In genomic region chr1:59730759-59731478, GRCh38 we compare ENCODE assay signal across 9 cellular contexts.
DNase-seq lines count a peak whose midpoint lies in the region; TF ChIP-seq lines count a peak whose summit lies in the region.
"Had no signal": no experiment of that assay in that cellular context is flagged by ENCODE, and none has a peak within 500 bp of the region (broad histone marks: within the 10 kb centered on the region; RNA-seq: fewer than 3 reads in every experiment).

No MANE protein-coding gene starts in this region.

- peak overlapping the region; percentile 7 for H3K4me2 ChIP-seq in SK-N-SH
- no peak overlapping the region for H3K4me2 ChIP-seq in neural progenitor cell

- H3K9me3 Mint-ChIP-seq in neural progenitor cell: peaks cover under 1% of the 10 kb centered on the region

- no peaks in the 10 kb centered on the region for H3K9me3 ChIP-seq in SK-N-SH
- H3K9me3 ChIP-seq in neural progenitor cell (ENCODE audit: low read depth): no peaks in the 10 kb centered on the region

- TF ChIP-seq EP300 in SK-N-SH (IDR thresholded peaks at IDR 0.05; ENCODE audit: borderline replicate concordance in 1 of 2, low read depth in 1 of 2, low read length in 1 of 2): peak in 1 of 2 experiments; percentile 33; a peak in 1 of 4 replicates

- POLR2A ChIA-PET in SK-N-SH (lab: Yijun Ruan, JAX): no interaction called here

- H3K27ac ChIP-seq in SK-N-SH (ENCODE audit: low read depth in 2 of 2, low read length in 1 of 2) (peak overlapping the region; percentile 77 to 93), neural progenitor cell (no peak overlapping the region)
- H3K27ac ChIP-seq: 22Rv1 had no signal

- peak overlapping the region; percentile 76 for H2AFZ ChIP-seq in SK-N-SH (ENCODE audit: low read depth)
- no peak overlapping the region for H2AFZ ChIP-seq in neural progenitor cell (replicated peaks)

- H3K27me3 ChIP-seq in SK-N-SH (ENCODE audit: insufficient read depth) (no peaks in the 10 kb centered on the region), neural progenitor cell (no peaks in the 10 kb centered on the region)

- H3K4me1 Mint-ChIP-seq in neural progenitor cell: peaks cover 12% of the 10 kb centered on the region

- DNase-seq in DMS 273 (lab: John Stamatoyannopoulos, UW; ENCODE audit: unreplicated experiment): peak; percentile 45
- no peak for DNase-seq in DMS 273 treated with DMSO at 0.1 percent for 48 hours (lab: John Stamatoyannopoulos, UW)
- DNase-seq in SK-N-SH: no peak
- DNase-seq in fibroblast of mammary gland (ENCODE audit: low read depth): peak; percentile 99
- no peak for DNase-seq in neural progenitor cell (ENCODE audit: low spot score)
- DNase-seq in T-helper 2 cell: no peak
- DNase-seq in middle frontal gyrus (ENCODE audit: extremely low spot score, low spot score): no peak
- DNase-seq in NCI-H748 (lab: John Stamatoyannopoulos, UW; ENCODE audit: unreplicated experiment): no peak

- no peaks in the 10 kb centered on the region for H3K36me3 ChIP-seq in SK-N-SH (replicated peaks in 1 of 2; ENCODE audit: control insufficient read depth in 1 of 2, insufficient read depth in 2 of 2, low read length in 1 of 2)
- no peaks in the 10 kb centered on the region for H3K36me3 ChIP-seq in neural progenitor cell

- H3K9ac ChIP-seq in SK-N-SH (peak overlapping the region; percentile 61; the same call in 1 of the 2 replicates), neural progenitor cell (no peak overlapping the region)

- H3K4me3 ChIP-seq in SK-N-SH (ENCODE audit: low read depth in 2 of 2, low read length in 1 of 2): no peak overlapping the region
- H3K4me3 ChIP-seq in fibroblast of mammary gland (ENCODE audit: control insufficient read depth, low read depth, low read length): no peak overlapping the region
- H3K4me3 ChIP-seq in neural progenitor cell: no peak overlapping the region

- WGBS in SK-N-SH (ENCODE audit: low lambda C conversion rate): 12% methylated on average over 12 of the region's 12 CpGs

- peaks cover 0 to 30% of the 10 kb centered on the region in 2 experiments for H3K4me1 ChIP-seq in SK-N-SH (ENCODE audit: control insufficient read depth in 1 of 2, insufficient read depth in 2 of 2, low read depth in 1 of 2, low read length in 1 of 2)
- H3K4me1 ChIP-seq in neural progenitor cell: peaks cover 15% of the 10 kb centered on the region

- no peak for TF ChIP-seq RAD21 in SK-N-SH (IDR thresholded peaks at IDR 0.05; ENCODE audit: low read length)

- H3F3A ChIP-seq in SK-N-SH (replicated peaks; ENCODE audit: insufficient read depth) (peaks cover 16% of the 10 kb centered on the region), neural progenitor cell (ENCODE audit: low read depth) (no peaks in the 10 kb centered on the region)

- H3K79me2 ChIP-seq in SK-N-SH (ENCODE audit: insufficient read depth) (no peaks in the 10 kb centered on the region), neural progenitor cell (ENCODE audit: low read depth) (no peaks in the 10 kb centered on the region)

- peak overlapping the region; percentile 69 for H3K27ac Mint-ChIP-seq in neural progenitor cell

- no peaks in the 10 kb centered on the region for H3K27me3 Mint-ChIP-seq in neural progenitor cell (ENCODE audit: insufficient read depth, low read depth)

- no peaks in the 10 kb centered on the region for H3K9me2 ChIP-seq in SK-N-SH

- H4K20me1 ChIP-seq in SK-N-SH (ENCODE audit: insufficient read depth) (no peaks in the 10 kb centered on the region), neural progenitor cell (ENCODE audit: low read depth) (no peaks in the 10 kb centered on the region)

- peaks cover under 1% of the 10 kb centered on the region for H3K36me3 Mint-ChIP-seq in neural progenitor cell

- CTCF ChIA-PET in SK-N-SH (lab: Yijun Ruan, JAX): interaction anchor here (0.6 to 2.5 kb wide), 3 partner anchors 14 to 28 kb away, joined by 3 to 9 read pairs (median 4); no protein-coding TSS in a partner anchor

- no peak overlapping the region for H3K4me3 Mint-ChIP-seq in neural progenitor cell

- no peak for TF ChIP-seq CTCF in SK-N-SH (IDR thresholded peaks at IDR 0.05)
- no peak for TF ChIP-seq CTCF in fibroblast of mammary gland (conservative IDR thresholded peaks at IDR 0.05; ENCODE audit: control insufficient read depth, insufficient read depth, low read depth, low read length)
- no peak for TF ChIP-seq CTCF in neural progenitor cell (IDR thresholded peaks at IDR 0.05)

TF ChIP-seq in SK-N-SH, 30 proteins besides CTCF, POLR2A, EP300 and RAD21:
- TF ChIP-seq GATA2 (CRISPR knock-in tag; IDR thresholded peaks at IDR 0.05) (no peak), RFX5 (IDR thresholded peaks at IDR 0.05; ENCODE audit: low read length) (no peak), POLR2AphosphoS5 (IDR thresholded peaks at IDR 0.05; ENCODE audit: low read depth, low read length) (peak; percentile 39; the same call in 1 of the 2 replicates), EZH2phosphoT487 (IDR thresholded peaks at IDR 0.05; ENCODE audit: borderline replicate concordance, low read depth) (no peak), TEAD4 (IDR thresholded peaks at IDR 0.05; ENCODE audit: borderline replicate concordance, insufficient read depth) (no peak), TCF12 (IDR thresholded peaks at IDR 0.05) (peak; percentile 68), RCOR1 (IDR thresholded peaks at IDR 0.05; ENCODE audit: low read length) (no peak), REST (IDR thresholded peaks at IDR 0.05; ENCODE audit: low read depth, low read length) (no peak), GABPA (IDR thresholded peaks at IDR 0.05; ENCODE audit: low read depth) (no peak), NFIC (IDR thresholded peaks at IDR 0.05; ENCODE audit: borderline replicate concordance) (peak; percentile 91), FOSL2 (IDR thresholded peaks at IDR 0.05; ENCODE audit: borderline replicate concordance, low read depth) (peak; percentile 70; the same call in 1 of the 2 replicates), PBX3 (IDR thresholded peaks at IDR 0.05) (peak; percentile 87), SIN3A (IDR thresholded peaks at IDR 0.05; ENCODE audit: borderline replicate concordance, low read depth, low read length) (no peak), JUND (IDR thresholded peaks at IDR 0.05) (peak; percentile 64), ELF1 (IDR thresholded peaks at IDR 0.05) (no peak), MXI1 (IDR thresholded peaks at IDR 0.05; ENCODE audit: low read depth, low read length) (no peak), RXRA (IDR thresholded peaks at IDR 0.05; ENCODE audit: borderline replicate concordance, low read depth) (no peak; the same call in 1 of the 2 replicates), YY1 (IDR thresholded peaks at IDR 0.05; ENCODE audit: low read depth) (0 out of 2 replicates have a peak, but pooled peaks have one; percentile 36)
- TF ChIP-seq, protein P1, sequence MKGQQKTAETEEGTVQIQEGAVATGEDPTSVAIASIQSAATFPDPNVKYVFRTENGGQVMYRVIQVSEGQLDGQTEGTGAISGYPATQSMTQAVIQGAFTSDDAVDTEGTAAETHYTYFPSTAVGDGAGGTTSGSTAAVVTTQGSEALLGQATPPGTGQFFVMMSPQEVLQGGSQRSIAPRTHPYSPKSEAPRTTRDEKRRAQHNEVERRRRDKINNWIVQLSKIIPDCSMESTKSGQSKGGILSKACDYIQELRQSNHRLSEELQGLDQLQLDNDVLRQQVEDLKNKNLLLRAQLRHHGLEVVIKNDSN (IDR thresholded peaks at IDR 0.05; ENCODE audit: borderline replicate concordance, low read depth): no peak
- TF ChIP-seq, protein P2, sequence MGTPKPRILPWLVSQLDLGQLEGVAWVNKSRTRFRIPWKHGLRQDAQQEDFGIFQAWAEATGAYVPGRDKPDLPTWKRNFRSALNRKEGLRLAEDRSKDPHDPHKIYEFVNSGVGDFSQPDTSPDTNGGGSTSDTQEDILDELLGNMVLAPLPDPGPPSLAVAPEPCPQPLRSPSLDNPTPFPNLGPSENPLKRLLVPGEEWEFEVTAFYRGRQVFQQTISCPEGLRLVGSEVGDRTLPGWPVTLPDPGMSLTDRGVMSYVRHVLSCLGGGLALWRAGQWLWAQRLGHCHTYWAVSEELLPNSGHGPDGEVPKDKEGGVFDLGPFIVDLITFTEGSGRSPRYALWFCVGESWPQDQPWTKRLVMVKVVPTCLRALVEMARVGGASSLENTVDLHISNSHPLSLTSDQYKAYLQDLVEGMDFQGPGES (IDR thresholded peaks at IDR 0.05; ENCODE audit: low read depth, low read length): no peak

Comparison
In these comparisons a context has a peak if more than half of its experiments do, and no peak if none do; other contexts are left out.
1. DNase-seq: peak in DMS 273 (single experiment) and fibroblast of mammary gland (single experiment); none in DMS 273 treated with DMSO at 0.1 percent for 48 hours (single experiment), SK-N-SH (single experiment), neural progenitor cell (single experiment), T-helper 2 cell (0 of 5), middle frontal gyrus (single experiment) and NCI-H748 (single experiment).